In the genomic region with DNA sequence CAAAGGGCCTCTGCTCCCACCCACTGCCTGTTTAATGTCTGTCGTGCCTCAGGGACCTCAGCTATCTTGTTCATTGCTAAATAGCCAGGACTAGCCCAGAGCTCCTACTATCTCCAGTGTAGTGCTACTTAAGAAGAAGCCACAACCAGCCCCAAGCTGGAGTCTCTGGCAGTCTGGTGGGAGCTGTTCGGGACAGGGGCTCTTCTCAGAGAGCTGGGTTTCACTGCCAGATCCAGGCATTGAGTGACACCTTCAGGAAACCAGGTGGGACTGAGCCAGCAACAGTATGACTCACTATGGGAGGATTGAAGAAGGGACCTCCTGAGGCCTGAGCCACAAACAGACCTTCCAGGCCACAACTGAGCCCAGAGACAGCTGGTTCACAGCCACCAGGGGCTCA, we compare ENCODE assay signal across 1 cellular context.
TF ChIP-seq lines count a peak whose summit lies in the region.

No MANE protein-coding gene starts in this region.

TF ChIP-seq in GM12878, 131 proteins besides CTCF, POLR2A, EP300 and RAD21:
- TF ChIP-seq, protein P1, sequence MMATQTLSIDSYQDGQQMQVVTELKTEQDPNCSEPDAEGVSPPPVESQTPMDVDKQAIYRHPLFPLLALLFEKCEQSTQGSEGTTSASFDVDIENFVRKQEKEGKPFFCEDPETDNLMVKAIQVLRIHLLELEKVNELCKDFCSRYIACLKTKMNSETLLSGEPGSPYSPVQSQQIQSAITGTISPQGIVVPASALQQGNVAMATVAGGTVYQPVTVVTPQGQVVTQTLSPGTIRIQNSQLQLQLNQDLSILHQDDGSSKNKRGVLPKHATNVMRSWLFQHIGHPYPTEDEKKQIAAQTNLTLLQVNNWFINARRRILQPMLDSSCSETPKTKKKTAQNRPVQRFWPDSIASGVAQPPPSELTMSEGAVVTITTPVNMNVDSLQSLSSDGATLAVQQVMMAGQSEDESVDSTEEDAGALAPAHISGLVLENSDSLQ (IDR thresholded peaks at IDR 0.05), result peak; percentile 47; the same call in 1 of the 2 replicates
- TF ChIP-seq MYB (IDR thresholded peaks at IDR 0.05; ENCODE audit: borderline replicate concordance, low read depth, low read length) (no peak), RUNX3 (IDR thresholded peaks at IDR 0.05; ENCODE audit: low read length) (0 out of 2 replicates have a peak, but pooled peaks have one; percentile 6)
TF ChIP-seq in GM12878: peak in this region for 2.
